In the genomic region with DNA sequence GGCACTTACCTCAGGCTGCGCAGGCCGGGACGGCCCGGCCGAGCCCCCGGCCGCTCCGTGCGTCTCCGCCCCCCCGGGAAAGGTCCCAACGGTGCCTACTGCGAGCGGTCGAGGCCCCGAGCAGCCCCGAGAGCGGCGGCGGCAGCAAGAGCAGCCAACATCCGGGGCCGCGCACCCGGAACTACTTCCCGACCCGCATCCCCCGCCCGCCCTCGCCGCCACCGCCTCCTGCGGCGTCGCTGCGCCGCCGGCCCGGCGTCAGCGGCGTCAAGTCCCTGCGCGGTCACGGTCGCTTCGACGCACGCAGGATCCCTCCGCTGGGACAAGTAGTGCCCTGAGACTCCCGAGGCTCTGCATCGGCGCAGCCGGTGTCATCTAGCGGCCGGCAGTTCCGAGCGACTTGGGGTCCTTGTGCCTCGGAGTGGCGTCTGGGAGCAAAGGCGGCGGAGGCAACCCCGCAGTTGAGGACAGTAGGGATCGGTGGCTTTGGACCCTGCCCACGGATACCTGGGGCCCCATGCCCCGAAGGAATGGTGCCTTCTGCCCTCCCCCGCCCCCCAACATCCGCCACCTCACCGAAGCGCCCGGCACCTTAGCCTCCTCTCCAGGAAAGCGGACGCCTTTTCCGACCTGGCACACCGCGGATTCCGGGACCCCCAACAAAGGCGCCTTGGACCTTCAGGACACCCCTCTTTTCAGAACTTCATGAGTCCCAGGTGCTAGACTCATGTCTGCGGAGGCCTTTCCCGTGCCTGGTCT, we compare ENCODE assay signal across 8 cellular contexts. TPM values are rescaled to one million over a fixed set of nuclear protein-coding genes. Genes with fewer than 3 reads are reported as not detected.
A peak's percentile ranks its signal among the peaks of the same experiment; 100 is the strongest.
DNase-seq lines count a peak whose midpoint lies in the region; ATAC-seq and TF ChIP-seq lines count a peak whose summit lies in the region.

A gene (minus strand): TSS at position 186 of the 759 bp plus-strand sequence. CDS start 24,142 bp downstream, outside the sequence.

- DNase-seq in NCI-H748 (lab: John Stamatoyannopoulos, UW; ENCODE audit: unreplicated experiment), result peak; percentile 100
- DNase-seq in activated CD4-positive, alpha-beta T cell treated with anti-CD3 and anti-CD28 coated beads, Interleukin-2, amount 50 U/mL, for 48 hours, result peak; percentile 94
- DNase-seq in dorsolateral prefrontal cortex, result peak; percentile 84 to 95 (median 90)
- peak; percentile 94 to 95 (median 94) for DNase-seq in right lobe of liver
- DNase-seq in stimulated activated CD4-positive, alpha-beta T cell treated with anti-CD3 and anti-CD28 coated beads, Interleukin-4, amount 100 ng/mL, for 24 hours, result peak; percentile 93

- H3K4me3 ChIP-seq in BLaER1 treated with 17β-estradiol and CSF1 and Interleukin-3, amounts not matched to agents 10 nM and 100 nM, result peak within 1 kb of the TSS; percentile 85 to 99 (median 96)
- H3K4me3 ChIP-seq in dorsolateral prefrontal cortex (peak within 1 kb of the TSS; percentile 72 to 100 (median 96)), right lobe of liver (peak within 1 kb of the TSS; percentile 93 to 96 (median 95))

- 0% methylated on average over 17 of the region's 79 CpGs for WGBS in right lobe of liver (ENCODE audit: insufficient coverage, low coverage, low lambda C conversion rate, missing lambda C conversion rate)

- H3K9me3 ChIP-seq in BLaER1 treated with 17β-estradiol and CSF1 and Interleukin-3, amounts not matched to agents 10 nM and 100 nM (replicated peaks in 1 of 11), result peaks cover 0 to 4% (median 0%) of the 10 kb centered on the region in 11 experiments; a peak in 4 of 22 replicates
- H3K9me3 ChIP-seq in right lobe of liver, result no peaks in the 10 kb centered on the region

- H3K27me3 ChIP-seq in BLaER1 treated with 17β-estradiol and CSF1 and Interleukin-3, amounts not matched to agents 10 nM and 100 nM, result no peaks in the 10 kb centered on the region
- no peaks in the 10 kb centered on the region for H3K27me3 ChIP-seq in dorsolateral prefrontal cortex
- no peaks in the 10 kb centered on the region for H3K27me3 ChIP-seq in right lobe of liver

- peak within 1 kb of the TSS; percentile 87 to 97 (median 94) for H3K9ac ChIP-seq in BLaER1 treated with 17β-estradiol and CSF1 and Interleukin-3, amounts not matched to agents 10 nM and 100 nM

- H4K20me1 ChIP-seq in BLaER1 treated with 17β-estradiol and CSF1 and Interleukin-3, amounts not matched to agents 10 nM and 100 nM, result peaks cover 35 to 47% (median 39%) of the 10 kb centered on the region in 11 experiments; a peak in 20 of 22 replicates

- ATAC-seq in GM19351 (IDR thresholded peaks at IDR 0.05; ENCODE audit: unreplicated experiment) (peak; percentile 70), HG03520 (IDR thresholded peaks at IDR 0.05; ENCODE audit: unreplicated experiment) (peak; percentile 64), right lobe of liver (peak; percentile 83 to 93 (median 93))

- peak; percentile 75 for TF ChIP-seq POLR2A in right lobe of liver (IDR thresholded peaks at IDR 0.05)

- TF ChIP-seq CTCF in dorsolateral prefrontal cortex (IDR thresholded peaks at IDR 0.05 in 54 of 56, conservative IDR thresholded peaks at IDR 0.05 in 2 of 56; ENCODE audit: low read depth in 1 of 56, partially characterized antibody in 56 of 56) (peak in 39 of 56 donors; percentile 6 to 61 (median 32)), right lobe of liver (IDR thresholded peaks at IDR 0.05) (peak in 2 of 4 donors; percentile 12 to 14)

- H3K4me2 ChIP-seq in BLaER1 treated with 17β-estradiol and CSF1 and Interleukin-3, amounts not matched to agents 10 nM and 100 nM, result peak within 1 kb of the TSS; percentile 84 to 97 (median 93)

- peaks cover 0 to 13% (median 4%) of the 10 kb centered on the region in 11 experiments; a peak in 9 of 22 replicates for H3K36me3 ChIP-seq in BLaER1 treated with 17β-estradiol and CSF1 and Interleukin-3, amounts not matched to agents 10 nM and 100 nM
- H3K36me3 ChIP-seq in right lobe of liver, result no peaks in the 10 kb centered on the region

- peak within 1 kb of the TSS; percentile 77 to 95 (median 93) for H3K27ac ChIP-seq in BLaER1 treated with 17β-estradiol and CSF1 and Interleukin-3, amounts not matched to agents 10 nM and 100 nM
- H3K27ac ChIP-seq in dorsolateral prefrontal cortex, result peak within 1 kb of the TSS; percentile 73 to 99 (median 90)
- H3K27ac ChIP-seq in right lobe of liver, result peak within 1 kb of the TSS; percentile 94 to 96 (median 94)

- H3K4me1 ChIP-seq in BLaER1 treated with 17β-estradiol and CSF1 and Interleukin-3, amounts not matched to agents 10 nM and 100 nM, result peaks cover 23 to 37% (median 31%) of the 10 kb centered on the region in 10 experiments
- peaks cover 0 to 18% (median 5%) of the 10 kb centered on the region in 4 donors for H3K4me1 ChIP-seq in right lobe of liver

- intact Hi-C loops in dorsolateral prefrontal cortex (cut with DNase I) (loop anchor here (2.0 to 10.0 kb wide), 8 partner anchors 74 to 432 kb away; a partner anchor contains a TSS), right lobe of liver (cut with DNase I) (loop anchor here in 1 of 2 donors (10.0 kb wide), 1 partner anchor 160 kb away; no protein-coding TSS in a partner anchor)

RNA-seq across cellular contexts. Expression of the gene that starts here (rescaled TPM):
- total RNA-seq in dorsolateral prefrontal cortex (10 to 100 TPM; 58.3 to 97.9 (median 76.4) TPM), right lobe of liver (10 to 100 TPM; 12.1 to 18.4 (median 14.5) TPM)

Comparison
In these comparisons a context has a peak if more than half of its experiments do, and no peak if none do; other contexts are left out.
1. Peak in every context shown above with its lines: DNase-seq, ATAC-seq, H3K4me3 ChIP-seq and H3K27ac ChIP-seq.